Comparison of ENCODE assay signal across 8 cellular contexts in the genomic region with DNA sequence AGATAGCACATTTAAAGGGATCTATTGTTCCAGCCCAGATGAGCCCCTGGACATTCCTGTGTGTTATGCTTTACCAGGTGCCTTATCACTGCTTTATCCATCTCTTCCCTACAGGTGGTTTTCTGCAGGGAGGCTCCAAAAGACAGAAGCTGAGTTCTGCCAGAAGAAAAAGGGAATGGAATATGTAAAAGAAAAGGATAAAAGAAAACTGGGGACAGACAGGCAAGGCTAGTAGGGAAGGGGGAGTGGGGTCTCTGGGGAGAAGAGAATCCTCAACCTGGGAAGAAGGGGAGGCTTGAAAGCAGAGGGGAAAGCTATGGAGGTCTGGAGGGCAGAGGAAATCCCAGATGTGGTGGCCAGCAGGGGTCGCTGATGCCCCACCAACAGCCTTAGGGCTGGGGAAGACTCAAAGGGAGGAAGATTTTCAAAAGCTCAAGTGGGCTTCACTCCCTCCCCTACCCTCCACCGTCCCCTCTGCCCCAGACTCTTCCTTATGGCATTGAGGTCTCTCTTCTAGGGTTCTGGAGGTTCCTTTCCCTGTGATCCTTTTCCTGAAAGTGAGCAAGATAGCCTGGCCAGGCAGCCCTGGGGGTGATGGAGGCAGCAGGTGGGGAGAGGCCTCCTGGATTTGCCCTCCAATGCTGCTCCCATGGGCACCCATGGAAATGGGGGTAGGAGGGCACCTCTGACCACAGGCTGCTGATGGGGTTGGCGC.
DNase-seq lines count a peak whose midpoint lies in the region; ATAC-seq and TF ChIP-seq lines count a peak whose summit lies in the region.

No MANE protein-coding gene starts in this region.

- POLR2A ChIA-PET in HEK293 (lab: Yijun Ruan, JAX) = no interaction called here
- POLR2A ChIA-PET in activated CD4-positive, alpha-beta memory T cell treated with anti-CD3 and anti-CD28 coated beads for 36 hours (lab: Charles Lee) = interaction anchor here (0.9 to 1.2 kb wide), 2 partner anchors 216 to 218 kb away, joined by 3 to 5 read pairs; no protein-coding TSS in a partner anchor

- CTCF ChIA-PET in HEK293 (lab: Yijun Ruan, JAX) = interaction anchor here (0.6 to 12.6 kb wide), 31 partner anchors 9 to 499 kb away, joined by 3 to 369 read pairs (median 5); no protein-coding TSS in a partner anchor
- CTCF ChIA-PET in activated CD4-positive, alpha-beta memory T cell treated with anti-CD3 and anti-CD28 coated beads for 36 hours (lab: Charles Lee) = interaction anchor here (0.7 to 12.0 kb wide), 33 partner anchors 9 to 477 kb away, joined by 3 to 430 read pairs (median 5); no protein-coding TSS in a partner anchor

- H3K36me3 ChIP-seq in HEK293 (ENCODE audit: control insufficient read depth in 2 of 2, insufficient read depth in 1 of 2, low read length in 2 of 2) = no peaks in the 10 kb centered on the region
- no peaks in the 10 kb centered on the region for H3K36me3 ChIP-seq in lung (ENCODE audit: control insufficient read depth in 2 of 2, insufficient read depth in 2 of 2, low read length in 2 of 2)

- H3K9me3 ChIP-seq in HEK293 (ENCODE audit: control insufficient read depth, insufficient read depth, low read depth, low read length) (no peaks in the 10 kb centered on the region), lung (ENCODE audit: control insufficient read depth in 2 of 2, insufficient read depth in 1 of 2, low read length in 1 of 2) (no peaks in the 10 kb centered on the region)

- no peaks in the 10 kb centered on the region for H3K9me3 Mint-ChIP-seq in activated CD4-positive, alpha-beta memory T cell treated with anti-CD3 and anti-CD28 coated beads for 36 hours

- H3K4me3 Mint-ChIP-seq in activated CD4-positive, alpha-beta memory T cell treated with anti-CD3 and anti-CD28 coated beads for 36 hours = no peak overlapping the region

- DNase-seq in G401 (ENCODE audit: low spot score) (peak; percentile 45), NCI-H345 treated with DMSO at 0.1 percent for 48 hours (lab: John Stamatoyannopoulos, UW; ENCODE audit: unreplicated experiment) (peak; percentile 32), ecto neural progenitor cell (ENCODE audit: low spot score) (peak; percentile 89), lung (ENCODE audit: low spot score) (peak; percentile 62), cerebellar nuclear complex (lab: John Stamatoyannopoulos, UW) (no peak)
- peak; percentile 81 for DNase-seq in activated CD4-positive, alpha-beta memory T cell treated with anti-CD3 and anti-CD28 coated beads for 36 hours
- peak; percentile 48 for DNase-seq in stimulated activated CD8-positive, alpha-beta memory T cell treated with anti-CD3 and anti-CD28 coated beads, Interleukin-15, amount 100 ng/mL, for 1 hour (ENCODE audit: low read depth)

- intact Hi-C loops in activated CD4-positive, alpha-beta memory T cell treated with anti-CD3 and anti-CD28 coated beads for 36 hours (cut with micrococcal nuclease) = loop anchor here (1.0 to 10.0 kb wide), 3 partner anchors 28 to 375 kb away; no protein-coding TSS in a partner anchor

- peak; percentile 87 for TF ChIP-seq CTCF in HEK293 (tag by site-specific recombination; IDR thresholded peaks at IDR 0.05)
- TF ChIP-seq CTCF in lung (IDR thresholded peaks at IDR 0.05; ENCODE audit: control extremely low read depth, extremely low read depth) = peak; percentile 85

- ATAC-seq in lung (ENCODE audit: insufficient read depth, low FRiP score) = peak; percentile 85

- H3K27me3 Mint-ChIP-seq in activated CD4-positive, alpha-beta memory T cell treated with anti-CD3 and anti-CD28 coated beads for 36 hours = peaks cover 6% of the 10 kb centered on the region

- in situ Hi-C loops in G401 (cut with HindIII; ENCODE audit: low sequenced_read_pairs) = loop anchor here (25.0 kb wide), 2 partner anchors 218 to 368 kb away; no protein-coding TSS in a partner anchor

- H3K27ac Mint-ChIP-seq in activated CD4-positive, alpha-beta memory T cell treated with anti-CD3 and anti-CD28 coated beads for 36 hours = no peak overlapping the region

- H3K36me3 Mint-ChIP-seq in activated CD4-positive, alpha-beta memory T cell treated with anti-CD3 and anti-CD28 coated beads for 36 hours = no peaks in the 10 kb centered on the region

- H3K4me3 ChIP-seq in HEK293 (ENCODE audit: low read depth, low read length) = no peak overlapping the region
- no peak overlapping the region for H3K4me3 ChIP-seq in lung

- peaks cover 5% of the 10 kb centered on the region for H3K4me1 Mint-ChIP-seq in activated CD4-positive, alpha-beta memory T cell treated with anti-CD3 and anti-CD28 coated beads for 36 hours (ENCODE audit: low read depth)

- H3K27ac ChIP-seq in HEK293 (ENCODE audit: extremely low read depth, low read depth, low read length) (no peak overlapping the region), lung (ENCODE audit: low read depth in 1 of 2, low read length in 1 of 2) (no peak overlapping the region)

- peaks cover 4% of the 10 kb centered on the region for H3K4me1 ChIP-seq in HEK293 (ENCODE audit: control insufficient read depth, insufficient read depth, low read length)
- peaks cover 0 to 2% of the 10 kb centered on the region in 2 donors for H3K4me1 ChIP-seq in lung (ENCODE audit: control insufficient read depth in 2 of 2, insufficient read depth in 2 of 2, low read length in 2 of 2)

- H3K27me3 ChIP-seq in lung (ENCODE audit: control insufficient read depth, insufficient read depth) = no peaks in the 10 kb centered on the region

- 32 to 36% methylated on average over 3 of the region's 3 CpGs for WGBS in lung, 2 donors

TF ChIP-seq in HEK293, 187 proteins besides CTCF, POLR2A, EP300 and RAD21 (continues in another document):
- TF ChIP-seq ZNF654 (tag by site-specific recombination; IDR thresholded peaks at IDR 0.05; ENCODE audit: low read depth) = peak; percentile 88
- TF ChIP-seq ZNF701 (tag by site-specific recombination; IDR thresholded peaks at IDR 0.05) = no peak
- TF ChIP-seq, protein P1, sequence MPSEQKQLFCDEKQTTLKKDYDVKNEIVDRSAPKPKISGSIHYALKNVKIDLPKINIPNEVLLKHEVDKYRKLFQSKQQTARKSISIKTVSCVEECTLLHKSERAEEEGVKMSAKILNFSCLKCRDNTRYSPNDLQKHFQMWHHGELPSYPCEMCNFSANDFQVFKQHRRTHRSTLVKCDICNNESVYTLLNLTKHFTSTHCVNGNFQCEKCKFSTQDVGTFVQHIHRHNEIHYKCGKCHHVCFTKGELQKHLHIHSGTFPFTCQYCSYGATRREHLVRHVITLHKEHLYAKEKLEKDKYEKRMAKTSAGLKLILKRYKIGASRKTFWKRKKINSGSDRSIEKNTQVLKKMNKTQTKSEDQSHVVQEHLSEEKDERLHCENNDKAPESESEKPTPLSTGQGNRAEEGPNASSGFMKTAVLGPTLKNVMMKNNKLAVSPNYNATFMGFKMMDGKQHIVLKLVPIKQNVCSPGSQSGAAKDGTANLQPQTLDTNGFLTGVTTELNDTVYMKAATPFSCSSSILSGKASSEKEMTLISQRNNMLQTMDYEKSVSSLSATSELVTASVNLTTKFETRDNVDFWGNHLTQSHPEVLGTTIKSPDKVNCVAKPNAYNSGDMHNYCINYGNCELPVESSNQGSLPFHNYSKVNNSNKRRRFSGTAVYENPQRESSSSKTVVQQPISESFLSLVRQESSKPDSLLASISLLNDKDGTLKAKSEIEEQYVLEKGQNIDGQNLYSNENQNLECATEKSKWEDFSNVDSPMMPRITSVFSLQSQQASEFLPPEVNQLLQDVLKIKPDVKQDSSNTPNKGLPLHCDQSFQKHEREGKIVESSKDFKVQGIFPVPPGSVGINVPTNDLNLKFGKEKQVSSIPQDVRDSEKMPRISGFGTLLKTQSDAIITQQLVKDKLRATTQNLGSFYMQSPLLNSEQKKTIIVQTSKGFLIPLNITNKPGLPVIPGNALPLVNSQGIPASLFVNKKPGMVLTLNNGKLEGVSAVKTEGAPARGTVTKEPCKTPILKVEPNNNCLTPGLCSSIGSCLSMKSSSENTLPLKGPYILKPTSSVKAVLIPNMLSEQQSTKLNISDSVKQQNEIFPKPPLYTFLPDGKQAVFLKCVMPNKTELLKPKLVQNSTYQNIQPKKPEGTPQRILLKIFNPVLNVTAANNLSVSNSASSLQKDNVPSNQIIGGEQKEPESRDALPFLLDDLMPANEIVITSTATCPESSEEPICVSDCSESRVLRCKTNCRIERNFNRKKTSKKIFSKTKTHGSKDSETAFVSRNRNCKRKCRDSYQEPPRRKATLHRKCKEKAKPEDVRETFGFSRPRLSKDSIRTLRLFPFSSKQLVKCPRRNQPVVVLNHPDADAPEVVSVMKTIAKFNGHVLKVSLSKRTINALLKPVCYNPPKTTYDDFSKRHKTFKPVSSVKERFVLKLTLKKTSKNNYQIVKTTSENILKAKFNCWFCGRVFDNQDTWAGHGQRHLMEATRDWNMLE (tag by site-specific recombination; conservative IDR thresholded peaks at IDR 0.05; ENCODE audit: low read depth) = no peak
- TF ChIP-seq ZEB2 (tag by site-specific recombination; IDR thresholded peaks at IDR 0.05) = no peak
- TF ChIP-seq ZNF366 (tag by site-specific recombination; conservative IDR thresholded peaks at IDR 0.05) = peak; percentile 51
- TF ChIP-seq, protein P2, sequence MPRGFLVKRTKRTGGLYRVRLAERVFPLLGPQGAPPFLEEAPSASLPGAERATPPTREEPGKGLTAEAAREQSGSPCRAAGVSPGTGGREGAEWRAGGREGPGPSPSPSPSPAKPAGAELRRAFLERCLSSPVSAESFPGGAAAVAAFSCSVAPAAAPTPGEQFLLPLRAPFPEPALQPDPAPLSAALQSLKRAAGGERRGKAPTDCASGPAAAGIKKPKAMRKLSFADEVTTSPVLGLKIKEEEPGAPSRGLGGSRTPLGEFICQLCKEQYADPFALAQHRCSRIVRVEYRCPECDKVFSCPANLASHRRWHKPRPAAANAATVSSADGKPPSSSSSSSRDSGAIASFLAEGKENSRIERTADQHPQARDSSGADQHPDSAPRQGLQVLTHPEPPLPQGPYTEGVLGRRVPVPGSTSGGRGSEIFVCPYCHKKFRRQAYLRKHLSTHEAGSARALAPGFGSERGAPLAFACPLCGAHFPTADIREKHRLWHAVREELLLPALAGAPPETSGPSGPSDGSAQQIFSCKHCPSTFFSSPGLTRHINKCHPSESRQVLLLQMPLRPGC (tag by site-specific recombination; IDR thresholded peaks at IDR 0.05) = no peak
- no peak for TF ChIP-seq ZFP69B (tag by site-specific recombination; IDR thresholded peaks at IDR 0.05)
- 0 out of 2 replicates have a peak, but pooled peaks have one; percentile 25 for TF ChIP-seq ZNF2 (tag by site-specific recombination; IDR thresholded peaks at IDR 0.05)
- no peak for TF ChIP-seq ZNF623 (tag by site-specific recombination; IDR thresholded peaks at IDR 0.05)
- no peak for TF ChIP-seq GLIS2 (tag by site-specific recombination; IDR thresholded peaks at IDR 0.05)
- TF ChIP-seq ZNF211 (tag by site-specific recombination; IDR thresholded peaks at IDR 0.05; ENCODE audit: low read depth) = no peak

Comparison
In these comparisons a context has a peak if more than half of its experiments do, and no peak if none do; other contexts are left out.
1. DNase-seq: peak in G401 (single experiment), NCI-H345 treated with DMSO at 0.1 percent for 48 hours (single experiment), activated CD4-positive, alpha-beta memory T cell treated with anti-CD3 and anti-CD28 coated beads for 36 hours (single experiment), ecto neural progenitor cell (single experiment), lung (single experiment) and stimulated activated CD8-positive, alpha-beta memory T cell treated with anti-CD3 and anti-CD28 coated beads, Interleukin-15, amount 100 ng/mL, for 1 hour (single experiment); none in cerebellar nuclear complex (0 of 2).